ENCODE assay signal across 12 cellular contexts in genomic region chr19:3443840-3444694, GRCh38. TPM values are rescaled to one million over a fixed set of nuclear protein-coding genes. Genes with fewer than 3 reads are reported as not detected.
DNase-seq lines count a peak whose midpoint lies in the region; TF ChIP-seq lines count a peak whose summit lies in the region.
"Had no signal": no experiment of that assay in that cellular context is flagged by ENCODE, and none has a peak within 500 bp of the region (broad histone marks: within the 10 kb centered on the region; RNA-seq: fewer than 3 reads in every experiment).

No MANE protein-coding gene starts in this region.

- intact Hi-C loops in sigmoid colon (cut with DNase I) = no loop called here

- peaks cover 0 to 57% (median 46%) of the 10 kb centered on the region in 4 donors for H3K4me1 ChIP-seq in sigmoid colon
- no peaks in the 10 kb centered on the region for H3K4me1 ChIP-seq in effector memory CD4-positive, alpha-beta T cell (ENCODE audit: control insufficient read depth, insufficient read depth, low read length, poor library complexity, severe bottlenecking)

- H3K9me3 ChIP-seq in sigmoid colon = no peaks in the 10 kb centered on the region
- H3K9me3 ChIP-seq in effector memory CD4-positive, alpha-beta T cell (ENCODE audit: control insufficient read depth, low read length) = no peaks in the 10 kb centered on the region

- no peak overlapping the region for H3K4me3 ChIP-seq in sigmoid colon
- H3K4me3 ChIP-seq in effector memory CD4-positive, alpha-beta T cell (ENCODE audit: insufficient read depth, low read depth, low read length, poor library complexity, severe bottlenecking) = no peak overlapping the region

- TF ChIP-seq CTCF in HFFc6 (IDR thresholded peaks at IDR 0.05) = no peak
- no peak for TF ChIP-seq CTCF in chondrocyte (IDR thresholded peaks at IDR 0.05)
- no peak for TF ChIP-seq CTCF in sigmoid colon (IDR thresholded peaks at IDR 0.05)
- TF ChIP-seq CTCF in mesothelial cell of epicardium (IDR thresholded peaks at IDR 0.05; ENCODE audit: unreplicated experiment) = no peak

- H3K36me3 Mint-ChIP-seq in HFFc6 (ENCODE audit: low read depth) = peaks cover 14% of the 10 kb centered on the region; the same call in 1 of the 2 replicates
- H3K36me3 Mint-ChIP-seq in chondrocyte (ENCODE audit: low read depth) = peaks cover 4% of the 10 kb centered on the region
- no peaks in the 10 kb centered on the region for H3K36me3 Mint-ChIP-seq in mesothelial cell of epicardium
- H3K36me3 Mint-ChIP-seq: activated naive CD8-positive, alpha-beta T cell treated with anti-CD3 and anti-CD28 coated beads, Interleukin-2, amount 10 ng/mL, durations not matched to agents 7 days and 5 days had no signal

- no peak overlapping the region for H3K4me3 Mint-ChIP-seq in HFFc6
- no peak overlapping the region for H3K4me3 Mint-ChIP-seq in chondrocyte (ENCODE audit: unreplicated experiment)
- H3K4me3 Mint-ChIP-seq in mesothelial cell of epicardium = no peak overlapping the region
- H3K4me3 Mint-ChIP-seq: activated naive CD8-positive, alpha-beta T cell treated with anti-CD3 and anti-CD28 coated beads, Interleukin-2, amount 10 ng/mL, durations not matched to agents 7 days and 5 days had no signal

- DNase-seq in HFFc6 = peak; percentile 35
- no peak for DNase-seq in chondrocyte (ENCODE audit: low spot score)
- DNase-seq in iPS-NIHi11 (ENCODE audit: low spot score) = peak; percentile 83
- DNase-seq in sigmoid colon = no peak
- no peak for DNase-seq in effector memory CD4-positive, alpha-beta T cell
- no peak for DNase-seq in NCI-H1436 (lab: John Stamatoyannopoulos, UW)
- DNase-seq in NCI-H187 treated with DMSO at 0.1 percent for 48 hours (lab: John Stamatoyannopoulos, UW) = no peak
- DNase-seq in mesothelial cell of epicardium (ENCODE audit: low spot score in 2 of 2, unreplicated experiment in 2 of 2) = no peak
- DNase-seq: activated naive CD8-positive, alpha-beta T cell treated with anti-CD3 and anti-CD28 coated beads, Interleukin-2, amount 10 ng/mL, durations not matched to agents 7 days and 5 days; kidney; NCI-H2107 had no signal

- 58 to 73% methylated on average over 33 of the region's 33 CpGs for WGBS in sigmoid colon, 2 donors

- H3K9me3 Mint-ChIP-seq in HFFc6 (no peaks in the 10 kb centered on the region), chondrocyte (ENCODE audit: low read depth) (no peaks in the 10 kb centered on the region), mesothelial cell of epicardium (no peaks in the 10 kb centered on the region)
- H3K9me3 Mint-ChIP-seq: activated naive CD8-positive, alpha-beta T cell treated with anti-CD3 and anti-CD28 coated beads, Interleukin-2, amount 10 ng/mL, durations not matched to agents 7 days and 5 days had no signal

- H3K4me1 Mint-ChIP-seq in HFFc6 (ENCODE audit: low read depth) = peaks cover 17% of the 10 kb centered on the region
- H3K4me1 Mint-ChIP-seq in chondrocyte (ENCODE audit: low read depth) = peaks cover 16% of the 10 kb centered on the region
- H3K4me1 Mint-ChIP-seq in mesothelial cell of epicardium = peaks cover 5% of the 10 kb centered on the region

- TF ChIP-seq EP300 in sigmoid colon (IDR thresholded peaks at IDR 0.05) = no peak

- H3K27ac ChIP-seq in sigmoid colon = peak overlapping the region; percentile 56 to 81 (median 70)
- H3K27ac ChIP-seq in effector memory CD4-positive, alpha-beta T cell (ENCODE audit: insufficient read depth, low read length, poor library complexity, severe bottlenecking) = no peak overlapping the region
- H3K27ac ChIP-seq: VCaP had no signal

- peaks cover 7% of the 10 kb centered on the region for H3K27me3 Mint-ChIP-seq in HFFc6 (ENCODE audit: insufficient read depth)
- no peaks in the 10 kb centered on the region for H3K27me3 Mint-ChIP-seq in chondrocyte (ENCODE audit: low read depth)
- H3K27me3 Mint-ChIP-seq in mesothelial cell of epicardium (ENCODE audit: low read depth) = no peaks in the 10 kb centered on the region
- H3K27me3 Mint-ChIP-seq: activated naive CD8-positive, alpha-beta T cell treated with anti-CD3 and anti-CD28 coated beads, Interleukin-2, amount 10 ng/mL, durations not matched to agents 7 days and 5 days had no signal

- H3K27me3 ChIP-seq in sigmoid colon = no peaks in the 10 kb centered on the region
- no peaks in the 10 kb centered on the region for H3K27me3 ChIP-seq in effector memory CD4-positive, alpha-beta T cell (replicated peaks; ENCODE audit: control insufficient read depth, insufficient read depth, low read length, poor library complexity, severe bottlenecking)

- H3K36me3 ChIP-seq in sigmoid colon = peaks cover 9 to 78% (median 37%) of the 10 kb centered on the region in 4 donors
- no peaks in the 10 kb centered on the region for H3K36me3 ChIP-seq in effector memory CD4-positive, alpha-beta T cell (ENCODE audit: control insufficient read depth, insufficient read depth, low read length)

- TF ChIP-seq POLR2A in sigmoid colon (IDR thresholded peaks at IDR 0.05) = no peak

- H3K27ac Mint-ChIP-seq in HFFc6 (peak overlapping the region; percentile 81), chondrocyte (ENCODE audit: unreplicated experiment) (peak overlapping the region; percentile 62), mesothelial cell of epicardium (no peak overlapping the region)
- H3K27ac Mint-ChIP-seq: activated naive CD8-positive, alpha-beta T cell treated with anti-CD3 and anti-CD28 coated beads, Interleukin-2, amount 10 ng/mL, durations not matched to agents 7 days and 5 days had no signal

RNA-seq across cellular contexts. Expression of gene SMIM24, which starts 36.3 kb away (rescaled TPM):
- total RNA-seq in HFFc6 (2021; fragmentation: NEBNext Ultra II Directional; extraction: Animal tissue kit (Norgen Biotek cat#: 25700)) = not detected
- total RNA-seq in chondrocyte (not detected in 3 replicates), sigmoid colon (not detected), mesothelial cell of epicardium (0.60 TPM in 1 of 3 replicates, not detected in the others)
- 10 to 100 TPM; 15.1 to 72.7 (median 30.3) TPM for polyA plus RNA-seq in sigmoid colon

RNA-seq across cellular contexts. Expression of gene SMIM44, which starts 39.2 kb away (rescaled TPM):
- not detected for total RNA-seq in HFFc6 (2021; fragmentation: NEBNext Ultra II Directional; extraction: Animal tissue kit (Norgen Biotek cat#: 25700))
- total RNA-seq in chondrocyte = not detected in 3 replicates
- total RNA-seq in sigmoid colon = not detected
- 1 to 10 TPM in 1 of 3 donors, not detected in 2; 2.9 TPM for polyA plus RNA-seq in sigmoid colon
- total RNA-seq in mesothelial cell of epicardium = not detected in 3 replicates
- total RNA-seq: activated naive CD8-positive, alpha-beta T cell treated with anti-CD3 and anti-CD28 coated beads, Interleukin-2, amount 10 ng/mL, durations not matched to agents 7 days and 5 days; kidney had no signal

RNA-seq across cellular contexts. Expression of gene DOHH, which starts 56.4 kb away (rescaled TPM):
- 10 to 100 TPM; 14.3 to 20.4 (median 17.0) TPM for total RNA-seq in HFFc6 (2021; fragmentation: NEBNext Ultra II Directional; extraction: Animal tissue kit (Norgen Biotek cat#: 25700))
- total RNA-seq in chondrocyte (9.9 to 10.3 TPM (median 10.1 TPM) in 3 replicates), sigmoid colon (10 to 100 TPM; 11.7 to 18.1 (median 17.0) TPM), mesothelial cell of epicardium (8.5 to 9.1 TPM (median 8.7 TPM) in 3 replicates)
- polyA plus RNA-seq in sigmoid colon = 10 to 100 TPM in 1 of 3 donors, 1 to 10 TPM in 2; 7.2 to 22.5 (median 7.2) TPM

Comparison
In these comparisons a context has a peak if more than half of its experiments do, and no peak if none do; other contexts are left out.
1. DNase-seq: peak in HFFc6 (single experiment) and iPS-NIHi11 (single experiment); none in chondrocyte (single experiment), sigmoid colon (single experiment), effector memory CD4-positive, alpha-beta T cell (0 of 3), NCI-H1436 (single experiment), NCI-H187 treated with DMSO at 0.1 percent for 48 hours (single experiment) and mesothelial cell of epicardium (0 of 2).